ENCODE assay signal across 21 cellular contexts in the genomic region with DNA sequence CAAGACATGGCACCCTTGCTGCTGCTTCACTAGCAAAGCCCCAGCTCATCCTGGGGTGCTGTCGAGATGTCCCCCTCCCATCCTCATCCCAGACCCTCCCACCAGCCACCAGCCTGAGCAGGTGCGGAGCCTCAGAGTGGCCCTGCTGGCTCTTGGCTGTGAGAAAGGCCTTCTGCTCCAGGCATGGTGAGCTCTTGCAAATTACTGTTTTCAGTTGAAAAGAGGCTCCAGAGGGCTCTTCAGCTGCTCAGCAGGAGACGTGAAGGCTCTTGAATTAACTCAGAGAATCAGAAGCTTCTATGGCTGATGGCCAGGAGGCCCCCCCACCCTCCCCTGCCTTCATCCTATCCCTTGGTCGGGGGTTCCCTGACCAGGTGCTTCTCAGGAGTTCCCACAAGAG. TPM values are rescaled to one million over a fixed set of nuclear protein-coding genes. Genes with fewer than 3 reads are reported as not detected.
A peak's percentile ranks its signal among the peaks of the same experiment; 100 is the strongest.
DNase-seq lines count a peak whose midpoint lies in the region; ATAC-seq, FAIRE-seq and TF ChIP-seq lines count a peak whose summit lies in the region.
"Had no signal": no experiment of that assay in that cellular context is flagged by ENCODE, and none has a peak within 500 bp of the region (broad histone marks: within the 10 kb centered on the region; RNA-seq: fewer than 3 reads in every experiment).

No MANE protein-coding gene starts in this region.

- H3K27me3 ChIP-seq in H1 (replicated peaks in 1 of 4; ENCODE audit: control insufficient read depth in 3 of 4, extremely low read depth in 1 of 4, insufficient read depth in 3 of 4, low read length in 3 of 4) (no peaks in the 10 kb centered on the region), thyroid gland (no peaks in the 10 kb centered on the region)
- no peaks in the 10 kb centered on the region for H3K27me3 ChIP-seq in naive thymus-derived CD4-positive, alpha-beta T cell (ENCODE audit: control insufficient read depth in 2 of 2, insufficient read depth in 2 of 2, low read length in 2 of 2)
- H3K27me3 ChIP-seq: SJSA1 had no signal

- no peak overlapping the region for H2AFZ ChIP-seq in H1 (ENCODE audit: low read length)

- FAIRE-seq in H1 (lab: Jason Lieb, UNC): no peak
- FAIRE-seq: A549, GM12892, GM19239 had no signal

- no peak overlapping the region for H3K4me3 Mint-ChIP-seq in naive thymus-derived CD4-positive, alpha-beta T cell
- H3K4me3 Mint-ChIP-seq: CD14-positive monocyte had no signal

- H3K27ac ChIP-seq in H1 (ENCODE audit: low read depth, low read length) (no peak overlapping the region), thyroid gland (peak overlapping the region; percentile 79 to 92 (median 87))
- no peak overlapping the region for H3K27ac ChIP-seq in naive thymus-derived CD4-positive, alpha-beta T cell (ENCODE audit: low read depth, low read length)
- H3K27ac ChIP-seq: A549, RWPE1, SJSA1 had no signal

- no peaks in the 10 kb centered on the region for H3K23me2 ChIP-seq in H1 (ENCODE audit: low read depth, low read length)

- no peak overlapping the region for H3K9ac ChIP-seq in H1 (replicated peaks in 1 of 4; ENCODE audit: extremely low read depth in 1 of 4, low read depth in 3 of 4, low read length in 3 of 4)

- no peak for TF ChIP-seq RAD21 in H1 (IDR thresholded peaks at IDR 0.05 in 1 of 2, conservative IDR thresholded peaks at IDR 0.05 in 1 of 2; ENCODE audit: low read depth in 2 of 2, low read length in 2 of 2)

- CTCF ChIA-PET in H1 (lab: Charles Lee; ENCODE audit: partially characterized antibody): interaction anchor here (0.6 to 4.0 kb wide), 10 partner anchors 10 to 200 kb away, joined by 3 to 14 read pairs (median 4); no protein-coding TSS in a partner anchor
- CTCF ChIA-PET in naive thymus-derived CD4-positive, alpha-beta T cell (lab: Charles Lee): interaction anchor here (1.1 kb wide), 1 partner anchor 9 kb away, joined by 3 read pairs; no protein-coding TSS in a partner anchor

- H3K4me1 ChIP-seq in H1 (replicated peaks in 1 of 4; ENCODE audit: control insufficient read depth in 3 of 4, insufficient read depth in 4 of 4, low read length in 3 of 4): peaks cover 3 to 18% (median 9%) of the 10 kb centered on the region in 4 experiments; a peak in 6 of 7 replicates
- peaks cover 67 to 83% of the 10 kb centered on the region in 2 donors for H3K4me1 ChIP-seq in thyroid gland
- no peaks in the 10 kb centered on the region for H3K4me1 ChIP-seq in naive thymus-derived CD4-positive, alpha-beta T cell (ENCODE audit: control insufficient read depth in 2 of 2, insufficient read depth in 2 of 2, low read length in 2 of 2)
- H3K4me1 ChIP-seq: A549, Caco-2, SJSA1 had no signal

- H3K56ac ChIP-seq in H1 (replicated peaks; ENCODE audit: insufficient read length, low read depth, low read length): no peak overlapping the region

- H4K20me1 ChIP-seq in H1 (replicated peaks in 1 of 2; ENCODE audit: control insufficient read depth in 1 of 2, insufficient read depth in 2 of 2, low read length in 2 of 2): no peaks in the 10 kb centered on the region

- no peak overlapping the region for H2BK15ac ChIP-seq in H1 (ENCODE audit: low read length)

- H3K4me3 ChIP-seq in H1 (ENCODE audit: extremely low read depth in 1 of 4, insufficient read depth in 2 of 4, low read depth in 3 of 4, low read length in 4 of 4) (no peak overlapping the region), thyroid gland (replicated peaks in 1 of 3) (no peak overlapping the region)
- H3K4me3 ChIP-seq in naive thymus-derived CD4-positive, alpha-beta T cell (ENCODE audit: low read length): no peak overlapping the region
- H3K4me3 ChIP-seq: A549, SJSA1 had no signal

- no peak for TF ChIP-seq CTCF in H1 (IDR thresholded peaks at IDR 0.05; ENCODE audit: control extremely low read depth in 1 of 3, insufficient read depth in 1 of 3, low read depth in 1 of 3, low read length in 3 of 3)
- TF ChIP-seq CTCF in thyroid gland (IDR thresholded peaks at IDR 0.05): no peak

- no peak for TF ChIP-seq POLR2A in H1 (IDR thresholded peaks at IDR 0.05; ENCODE audit: control extremely low read depth in 1 of 2, low read depth in 2 of 2, low read length in 2 of 2)
- TF ChIP-seq POLR2A in thyroid gland (IDR thresholded peaks at IDR 0.05): peak in 1 of 2 donors; percentile 29

- H3K36me3 ChIP-seq in H1 (ENCODE audit: control insufficient read depth in 2 of 4, insufficient read depth in 4 of 4, low read length in 3 of 4) (no peaks in the 10 kb centered on the region), thyroid gland (no peaks in the 10 kb centered on the region)
- H3K36me3 ChIP-seq in naive thymus-derived CD4-positive, alpha-beta T cell (ENCODE audit: control insufficient read depth in 2 of 3, insufficient read depth in 3 of 3, low read length in 3 of 3): no peaks in the 10 kb centered on the region
- H3K36me3 ChIP-seq: SJSA1 had no signal

- H4K8ac ChIP-seq in H1 (ENCODE audit: extremely low read depth, insufficient read depth, low read length): no peak overlapping the region

- whole genome bisulfite sequencing in H1 (ENCODE audit: extremely low coverage in 1 of 2, insufficient coverage in 1 of 2, insufficient read length in 1 of 2, insufficient replicate concordance in 2 of 2, low coverage in 1 of 2, low lambda C conversion rate in 2 of 2, missing lambda C conversion rate in 1 of 2), 2 experiments: 31% methylated on average over 3 of the region's 4 CpGs; no CpG with 5 or more reads in 1 of the 2 experiments
- WGBS in thyroid gland, 2 donors: 12 to 42% methylated on average over 2 of the region's 4 CpGs

- POLR2A ChIA-PET in H1 (lab: Charles Lee; ENCODE audit: partially characterized antibody): interaction anchor here (0.6 kb wide), 1 partner anchor 36 kb away, joined by 3 read pairs; no protein-coding TSS in a partner anchor
- POLR2A ChIA-PET in naive thymus-derived CD4-positive, alpha-beta T cell (lab: Charles Lee): no interaction called here

- H2BK5ac ChIP-seq in H1 (ENCODE audit: low read depth, low read length): no peak overlapping the region

- peaks cover 0 to 3% (median 0%) of the 10 kb centered on the region in 11 donors for H3K9me3 Mint-ChIP-seq in naive thymus-derived CD4-positive, alpha-beta T cell

- no peak overlapping the region for H3K4ac ChIP-seq in H1 (replicated peaks; ENCODE audit: insufficient read length, low read depth, low read length)

- H3K79me2 ChIP-seq in H1 (ENCODE audit: control insufficient read depth in 1 of 2, insufficient read depth in 2 of 2, low read length in 2 of 2): no peaks in the 10 kb centered on the region

- ATAC-seq in naive thymus-derived CD4-positive, alpha-beta T cell: no peak
- ATAC-seq: A549 had no signal

- TF ChIP-seq EP300 in H1 (IDR thresholded peaks at IDR 0.05; ENCODE audit: borderline replicate concordance in 1 of 2, low read depth in 2 of 2, low read length in 2 of 2): no peak

- no peak overlapping the region for H2BK20ac ChIP-seq in H1 (ENCODE audit: low read length)

- no peak overlapping the region for H3K27ac Mint-ChIP-seq in naive thymus-derived CD4-positive, alpha-beta T cell
- H3K27ac Mint-ChIP-seq: CD14-positive monocyte had no signal

- no peak overlapping the region for H3K14ac ChIP-seq in H1 (ENCODE audit: insufficient read length)

- DNase-seq in NCI-H2196 (lab: John Stamatoyannopoulos, UW; ENCODE audit: unreplicated experiment) (peak; percentile 19), NCI-H2196 treated with DMSO at 0.1 percent for 48 hours (lab: John Stamatoyannopoulos, UW; ENCODE audit: unreplicated experiment) (no peak), NCI-H2227 treated with DMSO at 0.1 percent for 48 hours (lab: John Stamatoyannopoulos, UW) (peak; percentile 63), H1 (ENCODE audit: low read depth in 1 of 2, low spot score in 2 of 2) (no peak), thyroid gland (peak; percentile 75 to 81), T1000 (lab: John Stamatoyannopoulos, UW) (no peak), ureter (ENCODE audit: low spot score) (no peak)
- no peak for DNase-seq in naive thymus-derived CD4-positive, alpha-beta T cell
- DNase-seq: Caco-2, GDM1, MV-4-11, NCI-H1694 treated with DMSO at 0.1 percent for 48 hours, OCI-M1, SW 1271 had no signal

- peaks cover 0 to 1% (median 0%) of the 10 kb centered on the region in 5 donors for H3K36me3 Mint-ChIP-seq in naive thymus-derived CD4-positive, alpha-beta T cell
- H3K36me3 Mint-ChIP-seq: CD14-positive monocyte had no signal

- H4K5ac ChIP-seq in H1 (ENCODE audit: insufficient read length, low read depth, low read length): no peak overlapping the region

- H4K91ac ChIP-seq in H1 (replicated peaks; ENCODE audit: insufficient read length, low read length): peak overlapping the region; percentile 48

- no peak overlapping the region for H2AK5ac ChIP-seq in H1 (ENCODE audit: low read depth, low read length)

- intact Hi-C loops in thyroid gland (cut with DNase I): no loop called here
- intact Hi-C loops in naive thymus-derived CD4-positive, alpha-beta T cell (cut with micrococcal nuclease): no loop called here

- peak overlapping the region in 1 of 2 experiments; percentile 11; a peak in 1 of 4 replicates for H3K4me2 ChIP-seq in H1 (ENCODE audit: insufficient read depth in 1 of 2, low read depth in 2 of 2, low read length in 2 of 2)
- H3K4me2 ChIP-seq: A549 had no signal

- H3K4me1 Mint-ChIP-seq in naive thymus-derived CD4-positive, alpha-beta T cell: no peaks in the 10 kb centered on the region
- H3K4me1 Mint-ChIP-seq: CD14-positive monocyte had no signal

- H3K18ac ChIP-seq in H1 (ENCODE audit: extremely low read depth, low read length): peak overlapping the region; percentile 85

- no peaks in the 10 kb centered on the region for H3K79me1 ChIP-seq in H1 (ENCODE audit: low read depth, low read length)

- no peak overlapping the region for H2BK120ac ChIP-seq in H1 (replicated peaks; ENCODE audit: low read depth, low read length)

- peak overlapping the region; percentile 68; the same call in 1 of the 2 replicates for H2BK12ac ChIP-seq in H1 (ENCODE audit: low read depth, low read length)

- H3K23ac ChIP-seq in H1 (ENCODE audit: insufficient read length): no peak overlapping the region

- H3K9me3 ChIP-seq in H1 (ENCODE audit: insufficient read depth in 2 of 2, low read depth in 1 of 2, low read length in 1 of 2) (peaks cover 0 to 4% of the 10 kb centered on the region in 2 experiments), thyroid gland (no peaks in the 10 kb centered on the region)
- no peaks in the 10 kb centered on the region for H3K9me3 ChIP-seq in naive thymus-derived CD4-positive, alpha-beta T cell (ENCODE audit: control insufficient read depth in 2 of 3, low read length in 3 of 3)
- H3K9me3 ChIP-seq: A549, Caco-2, SJSA1 had no signal

- peaks cover 5 to 27% (median 18%) of the 10 kb centered on the region in 5 donors for H3K27me3 Mint-ChIP-seq in naive thymus-derived CD4-positive, alpha-beta T cell

RNA-seq across cellular contexts. Expression of a gene that starts 44.1 kb away (rescaled TPM):
- total RNA-seq in H1 (2021; fragmentation: NEBNext Ultra II Directional; extraction: Animal tissue kit (Norgen Biotek cat#: 25700)): 1.7 and 2.2 TPM in 2 replicates
- polyA plus RNA-seq in H1 (2011; rRNA removed): 0.99 and 1.3 TPM in 2 replicates
- 1.00 TPM for polyA plus RNA-seq in H1 (2011; cell fraction: cytosol; rRNA removed)
- 2.6 TPM for polyA plus RNA-seq in H1 (2011; cell fraction: nucleus; rRNA removed)
- 1.1 to 2.5 TPM (median 1.3 TPM) in 4 replicates for polyA plus RNA-seq in H1 (2012, experiment 1 of 2)
- polyA plus RNA-seq in H1 (2012, experiment 2 of 2): 1.1 TPM
- polyA plus RNA-seq in H1 (2013, experiment 1 of 2): 0.73 TPM
- polyA plus RNA-seq in H1 (2013, experiment 2 of 2): 0.70 TPM
- 1.7 and 5.8 TPM in 2 replicates for polyA minus RNA-seq in H1 (2011; rRNA and poly(A)+ RNA removed)
- 1.9 TPM for polyA minus RNA-seq in H1 (2011; cell fraction: cytosol; rRNA and poly(A)+ RNA removed)
- polyA minus RNA-seq in H1 (2011; cell fraction: nucleus; rRNA and poly(A)+ RNA removed): 4.1 TPM
- total RNA-seq in thyroid gland: 100 to 1,000 TPM in 1 of 4 donors, 10 to 100 TPM in 3; 35.5 to 117 (median 81.4) TPM
- 43.7 TPM for total RNA-seq in ureter
- not detected for total RNA-seq in naive thymus-derived CD4-positive, alpha-beta T cell
- not detected for polyA plus RNA-seq in naive thymus-derived CD4-positive, alpha-beta T cell
- total RNA-seq: Caco-2, HT-29, SJSA1 had no signal
- polyA plus RNA-seq: A549, CD14-positive monocyte had no signal

Comparison
In these comparisons a context has a peak if more than half of its experiments do, and no peak if none do; other contexts are left out.
1. DNase-seq: peak in NCI-H2196 (single experiment), NCI-H2227 treated with DMSO at 0.1 percent for 48 hours (single experiment) and thyroid gland (2 of 2); none in NCI-H2196 treated with DMSO at 0.1 percent for 48 hours (single experiment), H1 (0 of 2), T1000 (single experiment), ureter (single experiment) and naive thymus-derived CD4-positive, alpha-beta T cell (0 of 9).
2. H3K27ac ChIP-seq: peak in thyroid gland (3 of 3); none in H1 (single experiment) and naive thymus-derived CD4-positive, alpha-beta T cell (single experiment).
3. RNA of a gene that starts 44.1 kb away (total RNA-seq): 35.5 to 117 TPM in thyroid gland and 43.7 TPM in ureter (single experiment); 1.7 to 2.2 TPM in H1 and not detected in naive thymus-derived CD4-positive, alpha-beta T cell; every median in the first group is over 10 times any median in the second.